10 cellular contexts compared by ENCODE assay signal in the genomic region with DNA sequence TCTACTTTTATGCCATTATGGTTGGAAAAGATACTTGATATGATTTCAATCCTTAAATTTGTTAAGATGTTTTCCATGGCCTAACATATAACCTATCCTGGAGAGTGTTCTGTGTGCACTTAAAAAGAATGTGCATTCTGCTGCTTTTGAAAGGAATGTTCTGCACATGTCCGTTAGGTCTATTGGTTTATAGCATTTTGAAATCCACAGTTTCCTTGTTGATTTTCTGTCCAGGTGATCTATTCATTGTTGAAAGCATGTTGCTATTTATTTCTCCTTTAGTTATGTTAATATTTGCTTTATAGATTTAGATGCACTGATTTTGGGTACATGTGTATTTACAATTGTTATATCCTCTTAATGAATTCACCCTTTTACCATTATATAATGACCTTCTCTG. TPM values are rescaled to one million over a fixed set of nuclear protein-coding genes. Genes with fewer than 3 reads are reported as not detected.
"Had no signal": no experiment of that assay in that cellular context is flagged by ENCODE, and none has a peak within 500 bp of the region (broad histone marks: within the 10 kb centered on the region; RNA-seq: fewer than 3 reads in every experiment).

No MANE protein-coding gene starts in this region.

- ATAC-seq: K562 had no signal

- H3K9ac ChIP-seq: KMS-11 had no signal

- FAIRE-seq: HTR-8/SVneo, K562 had no signal

- H3K4me3 ChIP-seq: K562 had no signal

- H3K4me2 ChIP-seq: KMS-11 had no signal

- H3K27ac ChIP-seq: HL-60, KMS-11 had no signal

- DNase-seq: IMR-90, KBM-7, KG1 had no signal

RNA-seq across cellular contexts. Expression of a gene that starts 5.7 kb away (rescaled TPM):
- total RNA-seq: HT-29, HT1080, IMR-90 had no signal
- polyA plus RNA-seq: K562 had no signal

RNA-seq across cellular contexts. Expression of a gene that starts 44.4 kb away (rescaled TPM):
- total RNA-seq: HT-29, HT1080, IMR-90, K562 had no signal
- polyA plus RNA-seq: IgD-negative memory B cell, IMR-90, K562 had no signal
